Comparison of ENCODE assay signal across 8 cellular contexts in genomic region chr6:7058250-7058923, GRCh38. TPM values are rescaled to one million over a fixed set of nuclear protein-coding genes. Genes with fewer than 3 reads are reported as not detected.
DNase-seq lines count a peak whose midpoint lies in the region; TF ChIP-seq lines count a peak whose summit lies in the region.

No MANE protein-coding gene starts in this region.

- no peaks in the 10 kb centered on the region for H3F3A ChIP-seq in neural progenitor cell (ENCODE audit: low read depth)

- peaks cover 10% of the 10 kb centered on the region for H3K27me3 ChIP-seq in neural progenitor cell

- peak overlapping the region in 3 of 7 donors; percentile 1 to 51 (median 42) for H3K27ac Mint-ChIP-seq in CD14-positive monocyte
- no peak overlapping the region for H3K27ac Mint-ChIP-seq in neural progenitor cell

- H3K36me3 ChIP-seq in mesodermal cell (ENCODE audit: control insufficient read depth, insufficient read depth, low read length) (no peaks in the 10 kb centered on the region), neural progenitor cell (no peaks in the 10 kb centered on the region)

- TF ChIP-seq CTCF in CD14-positive monocyte (IDR thresholded peaks at IDR 0.05) (no peak), neural progenitor cell (IDR thresholded peaks at IDR 0.05) (no peak)

- H3K9me3 ChIP-seq in mesodermal cell (ENCODE audit: control insufficient read depth, low read length) (no peaks in the 10 kb centered on the region), neural progenitor cell (ENCODE audit: low read depth) (no peaks in the 10 kb centered on the region)

- H3K4me1 Mint-ChIP-seq in CD14-positive monocyte = peaks cover 31% of the 10 kb centered on the region
- H3K4me1 Mint-ChIP-seq in neural progenitor cell = peaks cover under 1% of the 10 kb centered on the region

- no peak overlapping the region for H2AFZ ChIP-seq in neural progenitor cell (replicated peaks)

- DNase-seq in CD14-positive monocyte (ENCODE audit: low spot score) (peak; percentile 50), LHCN-M2 (ENCODE audit: low read depth) (peak; percentile 90), amniotic epithelial cell (ENCODE audit: low read depth) (peak; percentile 98), GOT3 (lab: John Stamatoyannopoulos, UW) (no peak), NCI-H2107 treated with DMSO at 0.1 percent for 48 hours (lab: John Stamatoyannopoulos, UW; ENCODE audit: unreplicated experiment) (no peak), NCI-H1930 (lab: John Stamatoyannopoulos, UW) (no peak), neural progenitor cell (ENCODE audit: low spot score) (no peak)

- intact Hi-C loops in CD14-positive monocyte (cut with micrococcal nuclease) = loop anchor here in 1 of 2 donors (10.0 kb wide), 1 partner anchor 264 kb away; no protein-coding TSS in a partner anchor

- no peaks in the 10 kb centered on the region for H3K79me2 ChIP-seq in neural progenitor cell (ENCODE audit: low read depth)

- H3K4me2 ChIP-seq in neural progenitor cell = no peak overlapping the region

- H3K27me3 Mint-ChIP-seq in CD14-positive monocyte (ENCODE audit: low read depth in 3 of 3) (no peaks in the 10 kb centered on the region), neural progenitor cell (ENCODE audit: insufficient read depth, low read depth) (no peaks in the 10 kb centered on the region)

- 93 to 100% methylated on average over 1 to 3 of the region's 4 CpGs for WGBS in mesodermal cell (ENCODE audit: insufficient coverage in 2 of 2), 2 experiments

- peak overlapping the region in 1 of 2 donors; percentile 9 for H3K4me3 Mint-ChIP-seq in CD14-positive monocyte
- no peak overlapping the region for H3K4me3 Mint-ChIP-seq in neural progenitor cell

- H3K4me1 ChIP-seq in mesodermal cell (ENCODE audit: control insufficient read depth, insufficient read depth, low read length, poor library complexity, severe bottlenecking) (peaks cover 13% of the 10 kb centered on the region), neural progenitor cell (no peaks in the 10 kb centered on the region)

- H4K20me1 ChIP-seq in neural progenitor cell (ENCODE audit: low read depth) = no peaks in the 10 kb centered on the region

- no peak overlapping the region for H3K9ac ChIP-seq in neural progenitor cell

- H3K9me3 Mint-ChIP-seq in CD14-positive monocyte (no peaks in the 10 kb centered on the region), neural progenitor cell (no peaks in the 10 kb centered on the region)

- H3K27ac ChIP-seq in mesodermal cell (ENCODE audit: low read depth, low read length, severe bottlenecking) (peak overlapping the region; percentile 29), neural progenitor cell (no peak overlapping the region)

- H3K4me3 ChIP-seq in mesodermal cell (ENCODE audit: extremely low read depth, insufficient read depth, low read length, poor library complexity, severe bottlenecking) (no peak overlapping the region), neural progenitor cell (no peak overlapping the region)

- H3K36me3 Mint-ChIP-seq in CD14-positive monocyte = no peaks in the 10 kb centered on the region
- no peaks in the 10 kb centered on the region for H3K36me3 Mint-ChIP-seq in neural progenitor cell

RNA-seq across cellular contexts. Expression of gene RREB1, which starts 49.4 kb away (rescaled TPM):
- 1 to 10 TPM; 2.1 to 5.6 TPM for polyA plus RNA-seq in CD14-positive monocyte
- total RNA-seq in LHCN-M2 (2014; rRNA removed) (9.9 and 11.5 TPM in 2 replicates), neural progenitor cell (ENCODE audit: low replicate concordance) (12.1 and 13.1 TPM in 2 replicates)
- 5.4 TPM for polyA plus RNA-seq in LHCN-M2 (2012)
- polyA plus RNA-seq in mesodermal cell (2013, experiment 1 of 2) = 21.5 TPM
- polyA plus RNA-seq in mesodermal cell (2013, experiment 2 of 2) = 16.1 TPM

Comparison
In these comparisons a context has a peak if more than half of its experiments do, and no peak if none do; other contexts are left out.
1. DNase-seq: peak in CD14-positive monocyte (single experiment), LHCN-M2 (single experiment) and amniotic epithelial cell (single experiment); none in GOT3 (single experiment), NCI-H2107 treated with DMSO at 0.1 percent for 48 hours (single experiment), NCI-H1930 (0 of 2) and neural progenitor cell (single experiment).